In the genomic region with DNA sequence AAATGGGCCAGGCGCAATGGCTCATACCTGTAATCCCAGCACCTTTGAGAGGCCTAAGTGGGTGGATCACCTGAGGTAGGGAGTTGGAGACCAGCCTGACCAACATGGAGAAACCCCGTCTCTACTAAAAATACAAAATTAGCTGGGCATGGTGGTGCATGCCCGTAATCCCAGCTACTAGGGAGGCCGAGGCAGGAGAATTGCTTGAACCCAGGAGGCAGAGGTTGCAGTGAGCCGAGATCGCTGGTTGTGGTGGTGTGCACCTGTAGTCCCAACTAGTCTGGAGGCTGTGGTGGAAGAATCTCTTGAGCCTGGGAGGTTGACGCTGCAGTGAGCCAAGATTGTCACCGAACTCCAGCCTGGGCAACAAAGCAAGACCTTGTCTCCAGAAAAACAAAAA, we compare ENCODE assay signal across 7 cellular contexts. TPM values are rescaled to one million over a fixed set of nuclear protein-coding genes. Genes with fewer than 3 reads are reported as not detected.
DNase-seq lines count a peak whose midpoint lies in the region; ATAC-seq, FAIRE-seq and TF ChIP-seq lines count a peak whose summit lies in the region.
"Not testable (repeated sequence)": the region's sequence is repeated elsewhere in the genome, so short reads cannot be mapped to it uniquely, and the experiment has no call there.

No MANE protein-coding gene starts in this region.

- not testable (repeated sequence) for H3K9me3 Mint-ChIP-seq in CD4-positive, alpha-beta memory T cell; IgD-negative memory B cell; activated B cell treated with CpG ODN at 0.5 μM for 24 hours; activated naive CD8-positive, alpha-beta T cell (ENCODE audit: low read depth)

- H3K4me3 ChIP-seq in CD4-positive, alpha-beta memory T cell (ENCODE audit: low read length in 2 of 2); Panc1 (ENCODE audit: low read depth in 2 of 2, low read length in 2 of 2); HepG2 (replicated peaks in 1 of 3; ENCODE audit: insufficient read depth in 1 of 3, low read depth in 2 of 3, low read length in 3 of 3); spleen: not testable (repeated sequence)

- not testable (repeated sequence) for H3K27me3 ChIP-seq in CD4-positive, alpha-beta memory T cell (ENCODE audit: insufficient read depth, low read length); Panc1 (ENCODE audit: control insufficient read depth, insufficient read depth, low read length); HepG2 (ENCODE audit: control insufficient read depth in 1 of 2, insufficient read depth in 2 of 2, low read length in 2 of 2); spleen (replicated peaks in 1 of 7)

- POLR2A ChIA-PET in CD4-positive, alpha-beta memory T cell (lab: Charles Lee; ENCODE audit: partially characterized antibody), result interaction anchor here (1.5 to 5.7 kb wide), 7 partner anchors 8 to 228 kb away, joined by 6 to 96 read pairs (median 44); partner anchors contain the start of gene ZNF217
- POLR2A ChIA-PET in Panc1 (lab: Charles Lee), result not testable (repeated sequence)
- POLR2A ChIA-PET in activated B cell treated with CpG ODN at 0.5 μM for 24 hours (lab: Charles Lee) (interaction anchor here (0.6 to 1.9 kb wide), 3 partner anchors 16 to 93 kb away, joined by 4 to 7 read pairs (median 5); partner anchors contain the start of gene ZNF217), HepG2 (lab: Yijun Ruan, JAX) (interaction anchor here (1.5 to 3.5 kb wide), 4 partner anchors 17 to 48 kb away, joined by 5 to 45 read pairs (median 17); no protein-coding TSS in a partner anchor)

- H3K9me3 ChIP-seq in CD4-positive, alpha-beta memory T cell (ENCODE audit: control insufficient read depth in 1 of 2, low read length in 2 of 2); Panc1 (ENCODE audit: control insufficient read depth, insufficient read depth, low read depth, low read length); HepG2 (ENCODE audit: low read length); spleen: not testable (repeated sequence)

- H3K4me2 ChIP-seq in HepG2 (ENCODE audit: low read depth, low read length), result not testable (repeated sequence)

- not testable (repeated sequence) for TF ChIP-seq CTCF in Panc1 (IDR thresholded peaks at IDR 0.05); activated B cell treated with CpG ODN at 0.5 μM for 24 hours (IDR thresholded peaks at IDR 0.05); HepG2 (CRISPR knock-in tag; IDR thresholded peaks at IDR 0.05); spleen (IDR thresholded peaks at IDR 0.05 in 8 of 11, conservative IDR thresholded peaks at IDR 0.05 in 3 of 11)

- H3K4me1 ChIP-seq in CD4-positive, alpha-beta memory T cell (ENCODE audit: insufficient read depth, low read length), result peaks cover 37% of the 10 kb centered on the region
- H3K4me1 ChIP-seq in Panc1 (ENCODE audit: control insufficient read depth, insufficient read depth, low read length) (peaks cover 36% of the 10 kb centered on the region), HepG2 (ENCODE audit: insufficient read depth, low read length) (peaks cover 77% of the 10 kb centered on the region), spleen (peaks cover 15 to 45% (median 28%) of the 10 kb centered on the region in 6 donors)

- not testable (repeated sequence) for FAIRE-seq in HepG2 (lab: Jason Lieb, UNC)

- intact Hi-C loops in CD4-positive, alpha-beta memory T cell (cut with micrococcal nuclease), result loop anchor here (5.0 kb wide), 1 partner anchor 108 kb away; no protein-coding TSS in a partner anchor
- intact Hi-C loops in Panc1 (cut with micrococcal nuclease; ENCODE audit: unreplicated experiment); HepG2 (cut with micrococcal nuclease; ENCODE audit: unreplicated experiment); spleen (cut with DNase I; ENCODE audit: low total_unique reads): not testable (repeated sequence)
- intact Hi-C loops in activated B cell treated with CpG ODN at 0.5 μM for 24 hours (cut with micrococcal nuclease), result loop anchor here (5.0 kb wide), 3 partner anchors 52 to 273 kb away; partner anchors contain the start of gene ZNF217

- H3K27me3 Mint-ChIP-seq in CD4-positive, alpha-beta memory T cell; IgD-negative memory B cell; activated B cell treated with CpG ODN at 0.5 μM for 24 hours; activated naive CD8-positive, alpha-beta T cell: not testable (repeated sequence)

- in situ Hi-C loops in Panc1 (cut with HindIII; ENCODE audit: low pct_unique_long_range_greater_than_20kb, low sequenced_read_pairs); HepG2 (cut with HindIII; ENCODE audit: extremely low pct_ligation_motif_present, low pct_unique_long_range_greater_than_20kb): not testable (repeated sequence)

- H4K20me1 ChIP-seq in HepG2 (ENCODE audit: insufficient read depth, low read length), result not testable (repeated sequence)

- not testable (repeated sequence) for TF ChIP-seq POLR2A in HepG2 (IDR thresholded peaks at IDR 0.05; ENCODE audit: insufficient read depth in 1 of 2, low read depth in 2 of 2, low read length in 2 of 2); spleen (IDR thresholded peaks at IDR 0.05)

- H3K27ac ChIP-seq in CD4-positive, alpha-beta memory T cell (ENCODE audit: low read depth, low read length), result not testable (repeated sequence)
- H3K27ac ChIP-seq in Panc1 (ENCODE audit: low read length), result peak overlapping the region; percentile 99
- peak overlapping the region; percentile 93 for H3K27ac ChIP-seq in HepG2 (ENCODE audit: extremely low read length, insufficient read depth, low read length)
- H3K27ac ChIP-seq in spleen, result peak overlapping the region in 7 of 8 donors; percentile 86 to 94 (median 90)

- not testable (repeated sequence) for H3K36me3 ChIP-seq in CD4-positive, alpha-beta memory T cell (ENCODE audit: insufficient read depth, low read length); Panc1 (ENCODE audit: control insufficient read depth, insufficient read depth, low read length); HepG2 (replicated peaks in 1 of 2; ENCODE audit: control insufficient read depth in 1 of 2, insufficient read depth in 2 of 2, low read length in 2 of 2); spleen

- not testable (repeated sequence) for H3K4me3 Mint-ChIP-seq in CD4-positive, alpha-beta memory T cell; IgD-negative memory B cell; activated B cell treated with CpG ODN at 0.5 μM for 24 hours; activated naive CD8-positive, alpha-beta T cell

- H3K79me2 ChIP-seq in HepG2 (ENCODE audit: insufficient read depth, low read length), result not testable (repeated sequence)

- H3K36me3 Mint-ChIP-seq in CD4-positive, alpha-beta memory T cell; IgD-negative memory B cell; activated B cell treated with CpG ODN at 0.5 μM for 24 hours (ENCODE audit: low read depth); activated naive CD8-positive, alpha-beta T cell: not testable (repeated sequence)

- not testable (repeated sequence) for H2AFZ ChIP-seq in HepG2 (ENCODE audit: low read length)

- not testable (repeated sequence) for TF ChIP-seq RAD21 in HepG2 (CRISPR knock-in tag; IDR thresholded peaks at IDR 0.05)

- not testable (repeated sequence) for DNase-seq in CD4-positive, alpha-beta memory T cell; Panc1 (ENCODE audit: low read depth, low spot score); activated B cell treated with CpG ODN at 0.5 μM for 24 hours; HepG2 (ENCODE audit: low spot score); spleen

- 97% methylated on average over 8 of the region's 8 CpGs for WGBS in HepG2 (ENCODE audit: low lambda C conversion rate)
- 95 to 99% (median 97%) methylated on average over 8 of the region's 8 CpGs for WGBS in spleen, 5 donors

- TF ChIP-seq EP300 in HepG2 (IDR thresholded peaks at IDR 0.05; ENCODE audit: low read depth in 2 of 2, low read length in 2 of 2); HepG2 (CRISPR knock-in tag; IDR thresholded peaks at IDR 0.05; ENCODE audit: borderline replicate concordance): not testable (repeated sequence)

- CTCF ChIA-PET in CD4-positive, alpha-beta memory T cell (lab: Charles Lee; ENCODE audit: partially characterized antibody), result interaction anchor here (1.9 to 3.2 kb wide), 3 partner anchors 21 to 49 kb away, joined by 12 to 17 read pairs (median 16); no protein-coding TSS in a partner anchor
- CTCF ChIA-PET in Panc1 (lab: Charles Lee); activated B cell treated with CpG ODN at 0.5 μM for 24 hours (lab: Charles Lee); HepG2 (lab: Yijun Ruan, JAX; ENCODE audit: low intra/inter-chr PET ratio, low total read pairs): not testable (repeated sequence)

- H3K4me1 Mint-ChIP-seq in CD4-positive, alpha-beta memory T cell, result peaks cover 14 to 52% (median 37%) of the 10 kb centered on the region in 4 donors
- H3K4me1 Mint-ChIP-seq in IgD-negative memory B cell (peaks cover 24 to 35% (median 25%) of the 10 kb centered on the region in 3 donors), activated B cell treated with CpG ODN at 0.5 μM for 24 hours (peaks cover 35% of the 10 kb centered on the region)
- peaks cover 53% of the 10 kb centered on the region for H3K4me1 Mint-ChIP-seq in activated naive CD8-positive, alpha-beta T cell (ENCODE audit: low read depth)

- not testable (repeated sequence) for H3K9ac ChIP-seq in HepG2 (ENCODE audit: insufficient read depth, low read depth, low read length)

- BruUV-seq in Panc1 (replicated peaks; lab: Mats Ljungman, UMichigan); HepG2 (replicated peaks; lab: Mats Ljungman, UMichigan): not testable (repeated sequence)

- H3K27ac Mint-ChIP-seq in CD4-positive, alpha-beta memory T cell, result peak overlapping the region in 6 of 7 donors; percentile 24 to 99 (median 64)
- peak overlapping the region in 2 of 3 donors; percentile 92 to 97 for H3K27ac Mint-ChIP-seq in IgD-negative memory B cell
- peak overlapping the region; percentile 94 for H3K27ac Mint-ChIP-seq in activated B cell treated with CpG ODN at 0.5 μM for 24 hours
- H3K27ac Mint-ChIP-seq in activated naive CD8-positive, alpha-beta T cell, result peak overlapping the region; percentile 73

- not testable (repeated sequence) for ATAC-seq in Panc1; activated B cell treated with CpG ODN at 0.5 μM for 24 hours (ENCODE audit: low read depth); HepG2

RNA-seq across cellular contexts. Expression of gene ZNF217, which starts 50.5 kb away (rescaled TPM):
- 100 to 1,000 TPM; 100 to 111 TPM for total RNA-seq in CD4-positive, alpha-beta memory T cell
- polyA plus RNA-seq in CD4-positive, alpha-beta memory T cell, result 10 to 100 TPM; 11.6 to 28.6 TPM
- polyA plus RNA-seq in IgD-negative memory B cell (29.9 TPM), HepG2 (2011; rRNA removed) (22.3 and 23.7 TPM in 2 replicates), spleen (10 to 100 TPM; 15.1 to 20.4 (median 15.3) TPM)
- total RNA-seq in Panc1 (2021; ENCODE audit: unreplicated experiment) (210 TPM), activated B cell treated with CpG ODN at 0.5 μM for 24 hours (70.0 and 80.3 TPM in 2 replicates), HepG2 (2016; rRNA removed; fragmentation: Illumina TruSeq; extraction: Trizol) (29.8 and 65.0 TPM in 2 replicates), spleen (10 to 100 TPM; 58.7 to 90.1 (median 87.5) TPM)
- polyA plus RNA-seq in Panc1 (2012; ENCODE audit: insufficient read length), result 80.1 TPM
- total RNA-seq in HepG2 (2016; cell fraction: cytosol; rRNA removed; fragmentation: Illumina TruSeq; extraction: Trizol; ENCODE audit: low read depth), result 3.8 and 3.9 TPM in 2 replicates
- 30.1 and 52.5 TPM in 2 replicates for total RNA-seq in HepG2 (2016; cell fraction: insoluble cytoplasmic fraction; rRNA removed; fragmentation: Illumina TruSeq; extraction: Trizol)
- total RNA-seq in HepG2 (2016; cell fraction: membrane; rRNA removed; fragmentation: Illumina TruSeq; extraction: Trizol), result 17.5 and 18.9 TPM in 2 replicates
- 46.4 and 49.3 TPM in 2 replicates for total RNA-seq in HepG2 (2016; cell fraction: nucleus; rRNA removed; fragmentation: Illumina TruSeq; extraction: Trizol)
- 16.1 and 20.6 TPM in 2 replicates for polyA plus RNA-seq in HepG2 (2011; cell fraction: cytosol; rRNA removed)
- polyA plus RNA-seq in HepG2 (2011; cell fraction: nucleus; rRNA removed), result 28.1 and 34.2 TPM in 2 replicates
- polyA plus RNA-seq in HepG2 (2012), result 30.6 and 41.2 TPM in 2 replicates
- 0.85 and 1.1 TPM in 2 replicates for polyA plus RNA-seq in HepG2 (2016; cell fraction: cytosol; fragmentation: Illumina TruSeq; extraction: Trizol; ENCODE audit: low read depth)
- 50.4 and 54.5 TPM in 2 replicates for polyA plus RNA-seq in HepG2 (2016; cell fraction: insoluble cytoplasmic fraction; fragmentation: Illumina TruSeq; extraction: Trizol; ENCODE audit: low read depth)
- 5.7 and 6.3 TPM in 2 replicates for polyA plus RNA-seq in HepG2 (2016; cell fraction: membrane; fragmentation: Illumina TruSeq; extraction: Trizol; ENCODE audit: low read depth)
- polyA plus RNA-seq in HepG2 (2016; cell fraction: nucleus; fragmentation: Illumina TruSeq; extraction: Trizol; ENCODE audit: insufficient read depth, low read depth), result 66.7 and 71.5 TPM in 2 replicates
- polyA minus RNA-seq in HepG2 (2011; rRNA and poly(A)+ RNA removed; ENCODE audit: low replicate concordance), result 13.5 and 82.3 TPM in 2 replicates
- polyA minus RNA-seq in HepG2 (2011; cell fraction: cytosol; rRNA and poly(A)+ RNA removed), result 62.7 and 65.9 TPM in 2 replicates
- polyA minus RNA-seq in HepG2 (2011; cell fraction: nucleus; rRNA and poly(A)+ RNA removed), result 63.2 and 86.3 TPM in 2 replicates
